In genomic region chr4:122783301-122784215, GRCh38 we compare ENCODE assay signal across 10 cellular contexts. TPM values are rescaled to one million over a fixed set of nuclear protein-coding genes. Genes with fewer than 3 reads are reported as not detected.
DNase-seq lines count a peak whose midpoint lies in the region; ATAC-seq and TF ChIP-seq lines count a peak whose summit lies in the region.
"Had no signal": no experiment of that assay in that cellular context is flagged by ENCODE, and none has a peak within 500 bp of the region (broad histone marks: within the 10 kb centered on the region; RNA-seq: fewer than 3 reads in every experiment).

No MANE protein-coding gene starts in this region.

- H3K9me3 Mint-ChIP-seq in endodermal cell: no peaks in the 10 kb centered on the region
- H3K9me3 Mint-ChIP-seq in activated CD8-positive, alpha-beta T cell treated with anti-CD3 and anti-CD28 coated beads, Interleukin-2, amount 10 ng/mL, durations not matched to agents 7 days and 5 days (ENCODE audit: insufficient read depth): no peaks in the 10 kb centered on the region

- POLR2A ChIA-PET in AG04449 (lab: Yijun Ruan, JAX): interaction anchor here (0.8 to 1.6 kb wide), 7 partner anchors 14 to 71 kb away, joined by 3 to 17 read pairs (median 5); partner anchors contain the start of gene FGF2
- POLR2A ChIA-PET in activated CD8-positive, alpha-beta T cell treated with anti-CD3 and anti-CD28 coated beads, Interleukin-2, amount 10 ng/mL, durations not matched to agents 7 days and 5 days (lab: Charles Lee): interaction anchor here (1.1 kb wide), 1 partner anchor 16 kb away, joined by 3 read pairs; no protein-coding TSS in a partner anchor

- in situ Hi-C loops in GM13977 (cut with MboI; ENCODE audit: low pct_unique_long_range_greater_than_20kb, low sequenced_read_pairs, unreplicated experiment): no loop called here

- peak overlapping the region; percentile 74 for H3K27ac ChIP-seq in endodermal cell (ENCODE audit: low read depth, low read length)

- H3K27me3 ChIP-seq in endodermal cell (ENCODE audit: control insufficient read depth, insufficient read depth, low read length, poor library complexity, severe bottlenecking): no peaks in the 10 kb centered on the region

- H3K27me3 Mint-ChIP-seq in endodermal cell (ENCODE audit: insufficient read depth): no peaks in the 10 kb centered on the region
- peaks cover 12% of the 10 kb centered on the region for H3K27me3 Mint-ChIP-seq in activated CD8-positive, alpha-beta T cell treated with anti-CD3 and anti-CD28 coated beads, Interleukin-2, amount 10 ng/mL, durations not matched to agents 7 days and 5 days (ENCODE audit: low read depth)

- H3K4me1 Mint-ChIP-seq in endodermal cell: peaks cover 15% of the 10 kb centered on the region
- H3K4me1 Mint-ChIP-seq in activated CD8-positive, alpha-beta T cell treated with anti-CD3 and anti-CD28 coated beads, Interleukin-2, amount 10 ng/mL, durations not matched to agents 7 days and 5 days (ENCODE audit: low read depth): peaks cover 21% of the 10 kb centered on the region

- TF ChIP-seq CTCF in AG04449 (IDR thresholded peaks at IDR 0.05; ENCODE audit: insufficient read depth, low read length, missing control alignments): no peak
- no peak for TF ChIP-seq CTCF in endodermal cell (conservative IDR thresholded peaks at IDR 0.05)
- no peak for TF ChIP-seq CTCF in GM13977 (IDR thresholded peaks at IDR 0.05; ENCODE audit: extremely low read depth, insufficient read depth, missing control alignments)

- no peak overlapping the region for H3K9ac ChIP-seq in endodermal cell (ENCODE audit: extremely low read depth, low read length, poor library complexity, severe bottlenecking)

- no peaks in the 10 kb centered on the region for H3K4me1 ChIP-seq in endodermal cell (ENCODE audit: control insufficient read depth, insufficient read depth, low read length)

- H3K9me3 ChIP-seq in endodermal cell (ENCODE audit: control insufficient read depth, low read length): no peaks in the 10 kb centered on the region

- H3K4me3 ChIP-seq in AG04449 (ENCODE audit: low read depth, low read length) (no peak overlapping the region), endodermal cell (ENCODE audit: low read length) (no peak overlapping the region)

- WGBS in endodermal cell (ENCODE audit: insufficient coverage in 1 of 2, insufficient read length in 1 of 2), 2 experiments: 18 to 43% methylated on average over 4 to 6 of the region's 6 CpGs

- no peaks in the 10 kb centered on the region for H3K36me3 Mint-ChIP-seq in endodermal cell (ENCODE audit: low read depth)
- no peaks in the 10 kb centered on the region for H3K36me3 Mint-ChIP-seq in activated CD8-positive, alpha-beta T cell treated with anti-CD3 and anti-CD28 coated beads, Interleukin-2, amount 10 ng/mL, durations not matched to agents 7 days and 5 days (ENCODE audit: low read depth)

- H3K36me3 ChIP-seq in endodermal cell (ENCODE audit: control insufficient read depth, insufficient read depth, low read length): no peaks in the 10 kb centered on the region

- CTCF ChIA-PET in AG04449 (lab: Yijun Ruan, JAX): interaction anchor here (0.6 to 2.0 kb wide), 5 partner anchors 19 to 134 kb away, joined by 3 to 11 read pairs (median 3); no protein-coding TSS in a partner anchor
- CTCF ChIA-PET in activated CD8-positive, alpha-beta T cell treated with anti-CD3 and anti-CD28 coated beads, Interleukin-2, amount 10 ng/mL, durations not matched to agents 7 days and 5 days (lab: Charles Lee): interaction anchor here (0.5 to 1.9 kb wide), 2 partner anchors 26 to 1918 kb away, joined by 3 to 6 read pairs; no protein-coding TSS in a partner anchor

- no peak overlapping the region for H3K4me3 Mint-ChIP-seq in endodermal cell
- no peak overlapping the region for H3K4me3 Mint-ChIP-seq in activated CD8-positive, alpha-beta T cell treated with anti-CD3 and anti-CD28 coated beads, Interleukin-2, amount 10 ng/mL, durations not matched to agents 7 days and 5 days

- no peak for ATAC-seq in HG03460 (IDR thresholded peaks at IDR 0.05; ENCODE audit: unreplicated experiment)
- no peak for ATAC-seq in activated CD8-positive, alpha-beta T cell treated with anti-CD3 and anti-CD28 coated beads, Interleukin-2, amount 10 ng/mL, durations not matched to agents 7 days and 5 days

- H3K27ac Mint-ChIP-seq in endodermal cell: peak overlapping the region; percentile 89
- no peak overlapping the region for H3K27ac Mint-ChIP-seq in activated CD8-positive, alpha-beta T cell treated with anti-CD3 and anti-CD28 coated beads, Interleukin-2, amount 10 ng/mL, durations not matched to agents 7 days and 5 days

- peak; percentile 80 for DNase-seq in AG04449 (ENCODE audit: low read depth, low spot score)
- DNase-seq in NCI-H460 (ENCODE audit: extremely low read depth, low read depth): peak; percentile 73
- peak; percentile 93 for DNase-seq in endodermal cell
- DNase-seq in lung microvascular endothelial cell (ENCODE audit: low read depth in 2 of 2): peak; percentile 82 to 91
- no peak for DNase-seq in central memory CD4-positive, alpha-beta T cell
- no peak for DNase-seq in GM13977 (ENCODE audit: low spot score)
- no peak for DNase-seq in activated CD8-positive, alpha-beta T cell treated with anti-CD3 and anti-CD28 coated beads, Interleukin-2, amount 10 ng/mL, durations not matched to agents 7 days and 5 days
- DNase-seq: cerebellar nuclear complex, DND-41 had no signal

RNA-seq across cellular contexts. Expression of gene FGF2, which starts 43.1 kb away (rescaled TPM):
- 51.4 and 52.8 TPM in 2 replicates for total RNA-seq in NCI-H460 (2014; rRNA removed; shearing (Covaris generic))
- 19.4 and 32.2 TPM in 2 replicates for polyA plus RNA-seq in NCI-H460 (2014; cell fraction: nucleus; rRNA removed)
- total RNA-seq in endodermal cell: 10 to 100 TPM; 12.5 to 18.5 TPM
- polyA plus RNA-seq in endodermal cell (2013, experiment 1 of 2): 15.6 TPM
- polyA plus RNA-seq in endodermal cell (2013, experiment 2 of 2): 9.1 TPM
- total RNA-seq in lung microvascular endothelial cell: 6.0 and 7.6 TPM in 2 replicates
- under 1 TPM in 1 of 2 experiments, not detected in 1; 0.13 TPM for total RNA-seq in activated CD8-positive, alpha-beta T cell treated with anti-CD3 and anti-CD28 coated beads, Interleukin-2, amount 10 ng/mL, durations not matched to agents 7 days and 5 days

RNA-seq across cellular contexts. Expression of gene BBS12, which starts 51.1 kb away (rescaled TPM):
- total RNA-seq in NCI-H460 (2014; rRNA removed; shearing (Covaris generic)): 3.8 and 4.4 TPM in 2 replicates
- 0.79 and 1.2 TPM in 2 replicates for polyA plus RNA-seq in NCI-H460 (2014; cell fraction: nucleus; rRNA removed)
- total RNA-seq in endodermal cell (1 to 10 TPM; 4.1 to 4.2 TPM), lung microvascular endothelial cell (4.1 and 4.4 TPM in 2 replicates)
- 6.2 TPM for polyA plus RNA-seq in endodermal cell (2013, experiment 1 of 2)
- 5.4 TPM for polyA plus RNA-seq in endodermal cell (2013, experiment 2 of 2)
- 1 to 10 TPM; 1.3 to 1.4 TPM for total RNA-seq in activated CD8-positive, alpha-beta T cell treated with anti-CD3 and anti-CD28 coated beads, Interleukin-2, amount 10 ng/mL, durations not matched to agents 7 days and 5 days

Comparison
In these comparisons a context has a peak if more than half of its experiments do, and no peak if none do; other contexts are left out.
1. DNase-seq: peak in AG04449 (single experiment), NCI-H460 (single experiment), endodermal cell (single experiment) and lung microvascular endothelial cell (2 of 2); none in central memory CD4-positive, alpha-beta T cell (single experiment), GM13977 (single experiment) and activated CD8-positive, alpha-beta T cell treated with anti-CD3 and anti-CD28 coated beads, Interleukin-2, amount 10 ng/mL, durations not matched to agents 7 days and 5 days (single experiment).